In genomic region chr2:36688291-36688690, GRCh38 we compare ENCODE assay signal across 11 cellular contexts. TPM values are rescaled to one million over a fixed set of nuclear protein-coding genes. Genes with fewer than 3 reads are reported as not detected.
DNase-seq lines count a peak whose midpoint lies in the region; ATAC-seq and TF ChIP-seq lines count a peak whose summit lies in the region.
"Not testable (repeated sequence)": the region's sequence is repeated elsewhere in the genome, so short reads cannot be mapped to it uniquely, and the experiment has no call there.
"Had no signal": no experiment of that assay in that cellular context is flagged by ENCODE, and none has a peak within 500 bp of the region (broad histone marks: within the 10 kb centered on the region; RNA-seq: fewer than 3 reads in every experiment).

No MANE protein-coding gene starts in this region.

- not testable (repeated sequence) for H3K27ac Mint-ChIP-seq in WTC11

- peaks cover 23% of the 10 kb centered on the region for H3K9me3 Mint-ChIP-seq in WTC11

- not testable (repeated sequence) for TF ChIP-seq EP300 in esophagus muscularis mucosa (IDR thresholded peaks at IDR 0.05)

- not testable (repeated sequence) for H3K27me3 ChIP-seq in esophagus muscularis mucosa

- H3K4me3 Mint-ChIP-seq in WTC11 = not testable (repeated sequence)

- DNase-seq in WTC11 (ENCODE audit: low spot score) = not testable (repeated sequence)
- DNase-seq in esophagus muscularis mucosa (ENCODE audit: extremely low spot score) = peak; percentile 17

- H3K27me3 Mint-ChIP-seq in WTC11 (ENCODE audit: low read depth) = not testable (repeated sequence)

- H3K27ac ChIP-seq in esophagus muscularis mucosa (replicated peaks in 1 of 4) = not testable (repeated sequence)

- intact Hi-C loops in esophagus muscularis mucosa (cut with DNase I) = not testable (repeated sequence)

- 96% methylated on average over 26 of the region's 30 CpGs for WGBS in esophagus muscularis mucosa

- H3K36me3 Mint-ChIP-seq in WTC11 = peaks cover 14% of the 10 kb centered on the region

- not testable (repeated sequence) for H3K4me3 ChIP-seq in esophagus muscularis mucosa

- not testable (repeated sequence) for TF ChIP-seq POLR2A in esophagus muscularis mucosa (IDR thresholded peaks at IDR 0.05; ENCODE audit: low read depth)

- POLR2A ChIA-PET in WTC11 (lab: Charles Lee) = not testable (repeated sequence)

- not testable (repeated sequence) for H3K4me1 Mint-ChIP-seq in WTC11

- ATAC-seq in WTC11 = not testable (repeated sequence)

- CTCF ChIA-PET in WTC11 (lab: Charles Lee) = not testable (repeated sequence)

- not testable (repeated sequence) for H3K4me1 ChIP-seq in esophagus muscularis mucosa

- not testable (repeated sequence) for TF ChIP-seq CTCF in WTC11 (IDR thresholded peaks at IDR 0.05); esophagus muscularis mucosa (IDR thresholded peaks at IDR 0.05)

- not testable (repeated sequence) for H3K9me3 ChIP-seq in esophagus muscularis mucosa

- not testable (repeated sequence) for H3K36me3 ChIP-seq in esophagus muscularis mucosa

TF ChIP-seq in WTC11, 78 proteins besides CTCF, POLR2A, EP300 and RAD21:
- TF ChIP-seq FOXP1 (CRISPR knock-in tag; IDR thresholded peaks at IDR 0.05; ENCODE audit: borderline replicate concordance) = 0 out of 2 replicates have a peak, but pooled peaks have one; percentile 19
- TF ChIP-seq ZNF263 (CRISPR knock-in tag; IDR thresholded peaks at IDR 0.05; ENCODE audit: low read depth) = 0 out of 2 replicates have a peak, but pooled peaks have one; percentile 5

RNA-seq across cellular contexts. Expression of gene VIT, which starts 8.2 kb away (rescaled TPM):
- total RNA-seq in WTC11 (2021) (0.11 to 0.46 TPM (median 0.27 TPM) in 3 replicates), esophagus muscularis mucosa (10 to 100 TPM; 17.0 to 32.3 (median 28.7) TPM)
- total RNA-seq: A673; B cell; Calu3; CD4-positive, alpha-beta memory T cell; CD4-positive, alpha-beta T cell; CD4-positive, CD25-positive, alpha-beta regulatory T cell; CD8-positive, alpha-beta memory T cell; CD8-positive, alpha-beta T cell; Daoy had no signal

Comparison
In these comparisons a context has a peak if more than half of its experiments do, and no peak if none do; other contexts are left out.
1. RNA of gene VIT, which starts 8.2 kb away (total RNA-seq): 17.0 to 32.3 TPM in esophagus muscularis mucosa; 0.11 to 0.46 TPM in WTC11; every median in the first group is over 10 times any median in the second.